Comparison of ENCODE assay signal across 15 cellular contexts in genomic region chr2:84964406-84965191, GRCh38. TPM values are rescaled to one million over a fixed set of nuclear protein-coding genes. Genes with fewer than 3 reads are reported as not detected.
DNase-seq lines count a peak whose midpoint lies in the region; ATAC-seq and TF ChIP-seq lines count a peak whose summit lies in the region.
"Had no signal": no experiment of that assay in that cellular context is flagged by ENCODE, and none has a peak within 500 bp of the region (broad histone marks: within the 10 kb centered on the region; RNA-seq: fewer than 3 reads in every experiment).

No MANE protein-coding gene starts in this region.

- peaks cover 81% of the 10 kb centered on the region for H3K79me2 ChIP-seq in GM23338 (replicated peaks; ENCODE audit: insufficient read depth)

- H3K27ac Mint-ChIP-seq in CD4-positive, alpha-beta T cell = peak overlapping the region; percentile 54
- H3K27ac Mint-ChIP-seq in GM23338 (no peak overlapping the region), naive B cell (peak overlapping the region; percentile 21 to 94 (median 48))
- peak overlapping the region; percentile 68 for H3K27ac Mint-ChIP-seq in activated T-helper 17 cell treated with anti-CD3 and anti-CD28 coated beads, Interleukin-2, amount 50 U/mL, for 72 hours

- CTCF ChIA-PET in CD4-positive, alpha-beta T cell (lab: Charles Lee) = no interaction called here

- H3K4me3 Mint-ChIP-seq in CD4-positive, alpha-beta T cell = peak overlapping the region; percentile 34
- H3K4me3 Mint-ChIP-seq in GM23338 = no peak overlapping the region
- no peak overlapping the region for H3K4me3 Mint-ChIP-seq in activated T-helper 17 cell treated with anti-CD3 and anti-CD28 coated beads, Interleukin-2, amount 50 U/mL, for 72 hours
- peak overlapping the region in 7 of 8 donors; percentile 11 to 79 (median 55) for H3K4me3 Mint-ChIP-seq in naive B cell

- peaks cover 22% of the 10 kb centered on the region; the same call in 1 of the 2 replicates for H3K36me3 ChIP-seq in GM23338 (ENCODE audit: insufficient read depth)

- H3K36me3 Mint-ChIP-seq in CD4-positive, alpha-beta T cell (ENCODE audit: low read depth) = peaks cover 47% of the 10 kb centered on the region
- H3K36me3 Mint-ChIP-seq in GM23338 (ENCODE audit: low read depth) = peaks cover 79% of the 10 kb centered on the region
- peaks cover 95% of the 10 kb centered on the region for H3K36me3 Mint-ChIP-seq in activated T-helper 17 cell treated with anti-CD3 and anti-CD28 coated beads, Interleukin-2, amount 50 U/mL, for 72 hours (ENCODE audit: low read depth)
- peaks cover 5 to 22% of the 10 kb centered on the region in 2 donors for H3K36me3 Mint-ChIP-seq in naive B cell

- intact Hi-C loops in CD4-positive, alpha-beta T cell (cut with DNase I, micrococcal nuclease) = no loop called here

- H3K4me1 ChIP-seq in GM23338 (ENCODE audit: insufficient read depth) = peaks cover 24% of the 10 kb centered on the region

- no peaks in the 10 kb centered on the region for H3K27me3 ChIP-seq in CD4-positive, alpha-beta T cell (ENCODE audit: control insufficient read depth, insufficient read depth, low read length)
- no peaks in the 10 kb centered on the region for H3K27me3 ChIP-seq in GM23338 (ENCODE audit: insufficient read depth)
- H3K27me3 ChIP-seq: esophagus muscularis mucosa, SJSA1 had no signal

- POLR2A ChIA-PET in CD4-positive, alpha-beta T cell (lab: Charles Lee) = interaction anchor here (1.0 to 1.5 kb wide), 2 partner anchors 25 to 59 kb away, joined by 3 read pairs; partner anchors contain the start of gene TMSB10

- no peak for ATAC-seq in CD4-positive, alpha-beta T cell (ENCODE audit: poor library complexity)
- ATAC-seq in GM23338 (no peak), naive B cell (ENCODE audit: low read depth in 2 of 2) (peak; percentile 44 to 45), GM19035 (IDR thresholded peaks at IDR 0.05; ENCODE audit: unreplicated experiment) (no peak)
- ATAC-seq in activated T-helper 17 cell treated with anti-CD3 and anti-CD28 coated beads, Interleukin-2, amount 50 U/mL, for 72 hours (replicated peaks) = no peak

- no peaks in the 10 kb centered on the region for H3K27me3 Mint-ChIP-seq in CD4-positive, alpha-beta T cell
- H3K27me3 Mint-ChIP-seq in GM23338 (ENCODE audit: insufficient read depth, low read depth, poor library complexity) (peaks cover 15% of the 10 kb centered on the region), naive B cell (no peaks in the 10 kb centered on the region)
- no peaks in the 10 kb centered on the region for H3K27me3 Mint-ChIP-seq in activated T-helper 17 cell treated with anti-CD3 and anti-CD28 coated beads, Interleukin-2, amount 50 U/mL, for 72 hours

- H3K9me3 Mint-ChIP-seq in CD4-positive, alpha-beta T cell = no peaks in the 10 kb centered on the region
- H3K9me3 Mint-ChIP-seq in GM23338 = no peaks in the 10 kb centered on the region
- H3K9me3 Mint-ChIP-seq in activated T-helper 17 cell treated with anti-CD3 and anti-CD28 coated beads, Interleukin-2, amount 50 U/mL, for 72 hours = peaks cover 3% of the 10 kb centered on the region
- H3K9me3 Mint-ChIP-seq in naive B cell = peaks cover 0 to 4% (median 0%) of the 10 kb centered on the region in 7 donors
- H3K9me3 Mint-ChIP-seq: nephron had no signal

- TF ChIP-seq CTCF in CD4-positive, alpha-beta T cell (IDR thresholded peaks at IDR 0.05) = no peak
- no peak for TF ChIP-seq CTCF in GM23338 (conservative IDR thresholded peaks at IDR 0.05; ENCODE audit: low read depth in 2 of 2)

- H4K20me1 ChIP-seq in GM23338 (replicated peaks; ENCODE audit: insufficient read depth) = peaks cover 22% of the 10 kb centered on the region

- H3K9me2 ChIP-seq in GM23338 (ENCODE audit: insufficient read depth) = no peaks in the 10 kb centered on the region; the same call in 1 of the 2 replicates

- no peak overlapping the region for H3K4me2 ChIP-seq in GM23338

- H3K9me3 ChIP-seq in CD4-positive, alpha-beta T cell (ENCODE audit: control insufficient read depth, low read length) = no peaks in the 10 kb centered on the region
- H3K9me3 ChIP-seq: esophagus muscularis mucosa, SJSA1 had no signal

- H3F3A ChIP-seq in GM23338 (replicated peaks; ENCODE audit: low read depth) = peaks cover 24% of the 10 kb centered on the region

- no peak overlapping the region for H3K4me3 ChIP-seq in GM23338
- H3K4me3 ChIP-seq: esophagus muscularis mucosa, SJSA1 had no signal

- no peak overlapping the region for H2AFZ ChIP-seq in GM23338

- peaks cover 46% of the 10 kb centered on the region for H3K4me1 Mint-ChIP-seq in CD4-positive, alpha-beta T cell (ENCODE audit: low read depth)
- H3K4me1 Mint-ChIP-seq in GM23338 = peaks cover 47% of the 10 kb centered on the region
- peaks cover 38% of the 10 kb centered on the region for H3K4me1 Mint-ChIP-seq in activated T-helper 17 cell treated with anti-CD3 and anti-CD28 coated beads, Interleukin-2, amount 50 U/mL, for 72 hours
- H3K4me1 Mint-ChIP-seq in naive B cell = peaks cover 51 to 67% (median 61%) of the 10 kb centered on the region in 3 donors

- no peak overlapping the region for H3K27ac ChIP-seq in CD4-positive, alpha-beta T cell (ENCODE audit: low read depth, low read length)
- H3K27ac ChIP-seq in GM23338 (ENCODE audit: low read depth) = 0 out of 2 replicates have a peak overlapping the region, but pooled peaks have one; percentile 15
- H3K27ac ChIP-seq: SJSA1 had no signal

- DNase-seq in CD4-positive, alpha-beta T cell = no peak
- DNase-seq in GM23338 (ENCODE audit: low spot score) (no peak), naive B cell (peak; percentile 18), iPS-NIHi11 (ENCODE audit: low spot score) (no peak), NCI-H82 (lab: John Stamatoyannopoulos, UW) (no peak), AML-193 (lab: John Stamatoyannopoulos, UW) (no peak)
- DNase-seq: amniotic stem cell, COR-L47, left colon, NCI-H187 treated with DMSO at 0.1 percent for 48 hours had no signal

TF ChIP-seq in GM23338, 12 proteins besides CTCF, POLR2A, EP300 and RAD21 (continues in another document):
- no peak for TF ChIP-seq ETS1 (IDR thresholded peaks at IDR 0.05)
- TF ChIP-seq ZNF331 (CRISPR knock-in tag; IDR thresholded peaks at IDR 0.05; ENCODE audit: low read depth) = no peak
- TF ChIP-seq REST (IDR thresholded peaks at IDR 0.05; ENCODE audit: unreplicated experiment) = no peak
- TF ChIP-seq EZH2 (IDR thresholded peaks at IDR 0.05; ENCODE audit: low read depth, unreplicated experiment) = no peak
- no peak for TF ChIP-seq EZH2phosphoT487 (IDR thresholded peaks at IDR 0.05; ENCODE audit: unreplicated experiment)
- TF ChIP-seq CREB1 (CRISPR knock-in tag; IDR thresholded peaks at IDR 0.05; ENCODE audit: low read depth) = no peak
- TF ChIP-seq JUNB (IDR thresholded peaks at IDR 0.05; ENCODE audit: unreplicated experiment) = no peak

RNA-seq across cellular contexts. Expression of gene KCMF1, which starts 6.4 kb away (rescaled TPM):
- total RNA-seq in CD4-positive, alpha-beta T cell = 10 to 100 TPM; 72.4 to 78.0 TPM
- total RNA-seq in GM23338 (2014; rRNA removed; shearing (Covaris generic)) = 120 and 129 TPM in 2 replicates
- polyA plus RNA-seq in GM23338 (2016; fragmentation: Nextera tagmentation; extraction: Ambion mirVana) = 29.3 and 39.4 TPM in 2 replicates
- 100 to 1,000 TPM in 1 of 2 donors, 10 to 100 TPM in 1; 77.3 to 108 TPM for total RNA-seq in activated T-helper 17 cell treated with anti-CD3 and anti-CD28 coated beads, Interleukin-2, amount 50 U/mL, for 72 hours
- 10 to 100 TPM; 19.3 to 41.3 (median 25.9) TPM for polyA plus RNA-seq in naive B cell (ENCODE audit: low read depth in 6 of 6)

RNA-seq across cellular contexts. Expression of gene TMSB10, which starts 59.1 kb away (rescaled TPM):
- total RNA-seq in CD4-positive, alpha-beta T cell = 1,000 to 10,000 TPM; 1,969 to 2,001 TPM
- total RNA-seq in GM23338 (2014; rRNA removed; shearing (Covaris generic)) = 834 and 976 TPM in 2 replicates
- 2,942 and 3,166 TPM in 2 replicates for polyA plus RNA-seq in GM23338 (2016; fragmentation: Nextera tagmentation; extraction: Ambion mirVana)
- total RNA-seq in activated T-helper 17 cell treated with anti-CD3 and anti-CD28 coated beads, Interleukin-2, amount 50 U/mL, for 72 hours = 1,000 to 10,000 TPM; 2,616 to 3,068 TPM
- polyA plus RNA-seq in naive B cell (ENCODE audit: low read depth in 6 of 6) = 1,000 to 10,000 TPM; 5,825 to 8,742 (median 6,750) TPM

Comparison
In these comparisons a context has a peak if more than half of its experiments do, and no peak if none do; other contexts are left out.
1. ATAC-seq: peak in naive B cell (2 of 2); none in CD4-positive, alpha-beta T cell (single experiment), GM23338 (single experiment), activated T-helper 17 cell treated with anti-CD3 and anti-CD28 coated beads, Interleukin-2, amount 50 U/mL, for 72 hours (single experiment) and GM19035 (single experiment).
2. H3K4me3 Mint-ChIP-seq: peak in CD4-positive, alpha-beta T cell (single experiment) and naive B cell (7 of 8); none in GM23338 (single experiment) and activated T-helper 17 cell treated with anti-CD3 and anti-CD28 coated beads, Interleukin-2, amount 50 U/mL, for 72 hours (single experiment).